ENCODE assay signal across 1 cellular context in genomic region chr1:230127105-230128054, GRCh38.
TF ChIP-seq lines count a peak whose summit lies in the region.

No MANE protein-coding gene starts in this region.

TF ChIP-seq in H1, 55 proteins besides CTCF, POLR2A, EP300 and RAD21 (continued from another document):
- TF ChIP-seq MAX (IDR thresholded peaks at IDR 0.05) (no peak), RBBP5 (IDR thresholded peaks at IDR 0.05; ENCODE audit: borderline replicate concordance, low read depth, low read length) (no peak), CEBPB (IDR thresholded peaks at IDR 0.05; ENCODE audit: low read depth, low read length) (peak; percentile 13; the same call in 1 of the 2 replicates), NANOG (IDR thresholded peaks at IDR 0.05; ENCODE audit: insufficient read depth, low read depth, low read length, poor library complexity, severe bottlenecking) (no peak)
